8 cellular contexts compared by ENCODE assay signal in the genomic region with DNA sequence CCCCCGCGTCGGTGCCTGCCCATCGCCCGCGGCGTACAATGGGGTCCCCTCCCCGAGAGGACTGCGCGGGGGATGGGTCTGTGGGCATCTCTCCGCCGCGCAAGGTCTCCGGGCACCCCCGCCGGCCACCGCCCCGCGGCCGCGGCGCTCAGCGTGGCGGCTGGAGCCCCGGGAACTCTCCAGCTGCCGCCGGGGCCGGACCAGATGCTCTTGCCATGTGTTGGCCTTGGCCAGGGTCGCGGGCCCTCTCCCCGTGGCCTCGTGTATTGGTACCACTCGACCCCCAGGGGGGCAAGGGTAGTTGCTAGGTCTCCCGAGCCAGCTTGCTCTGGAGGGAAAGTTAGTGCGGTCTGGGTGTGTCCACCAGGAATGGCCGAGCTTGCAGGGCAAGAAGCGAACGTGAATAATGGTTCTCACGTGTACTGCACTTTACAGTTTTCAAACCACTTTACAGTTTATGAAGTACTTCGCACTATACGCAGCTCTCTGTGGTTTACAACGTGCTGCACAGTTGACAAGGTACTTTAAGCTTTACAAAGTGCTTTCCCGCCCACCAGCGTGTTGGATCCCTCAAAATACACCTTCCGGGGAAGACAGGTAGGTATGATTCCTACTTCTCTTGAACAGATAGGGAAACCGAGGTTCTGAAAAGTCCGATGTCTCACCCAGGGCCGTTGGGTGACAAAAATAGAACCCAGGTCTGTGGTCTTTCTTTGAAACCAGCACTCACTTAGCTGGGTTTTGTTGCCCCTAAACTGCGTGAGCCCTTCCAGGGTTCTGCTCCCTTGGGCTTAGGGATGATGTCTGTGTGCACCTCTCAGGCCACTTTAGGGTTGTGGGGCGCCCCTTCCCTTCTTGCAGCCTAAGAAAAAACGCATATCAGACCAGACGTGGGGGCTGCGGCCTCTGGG. TPM values are rescaled to one million over a fixed set of nuclear protein-coding genes. Genes with fewer than 3 reads are reported as not detected.
A peak's percentile ranks its signal among the peaks of the same experiment; 100 is the strongest.
DNase-seq lines count a peak whose midpoint lies in the region; ATAC-seq, FAIRE-seq and TF ChIP-seq lines count a peak whose summit lies in the region.

No MANE protein-coding gene starts in this region.

- DNase-seq in heart left ventricle, result no peak
- no peak for DNase-seq in left ventricle myocardium superior
- DNase-seq in activated naive CD8-positive, alpha-beta T cell treated with anti-CD3 and anti-CD28 coated beads, Interleukin-2, amount 10 ng/mL, durations not matched to agents 7 days and 5 days, result no peak
- no peak for DNase-seq in keratinocyte (ENCODE audit: low read depth, low spot score)
- DNase-seq in tibial artery, result no peak
- DNase-seq in SKM-1 treated with dmso at 0.1 percent for 144 hours (lab: John Stamatoyannopoulos, UW; ENCODE audit: unreplicated experiment), result no peak
- no peak for DNase-seq in NCI-H774 (lab: John Stamatoyannopoulos, UW)
- no peak for DNase-seq in foreskin keratinocyte

- H3K27me3 ChIP-seq in heart left ventricle (peaks cover 0 to 41% (median 13%) of the 10 kb centered on the region in 9 donors), keratinocyte (ENCODE audit: control insufficient read depth, extremely low read depth, insufficient read depth, low read length) (peaks cover 51% of the 10 kb centered on the region), tibial artery (peaks cover 0 to 55% of the 10 kb centered on the region in 2 donors), foreskin keratinocyte (peaks cover 73% of the 10 kb centered on the region)

- H2AFZ ChIP-seq in keratinocyte (ENCODE audit: control insufficient read depth, low read length), result no peak overlapping the region

- dilution Hi-C loops in keratinocyte (cut with MboI; ENCODE audit: extremely low pct_ligation_motif_present, low sequenced_read_pairs), result no loop called here

- no peaks in the 10 kb centered on the region for H3K9me1 ChIP-seq in keratinocyte (ENCODE audit: control insufficient read depth, extremely low read depth, insufficient read depth, low read length)

- no peak for FAIRE-seq in keratinocyte (lab: Jason Lieb, UNC)

- H3K9ac ChIP-seq in keratinocyte (ENCODE audit: control insufficient read depth, extremely low read depth, insufficient read depth, low read length), result no peak overlapping the region

- WGBS in heart left ventricle, 4 donors, result 13 to 36% (median 17%) methylated on average over 21 to 53 of the region's 53 CpGs

- H3K9me3 ChIP-seq in heart left ventricle (no peaks in the 10 kb centered on the region), keratinocyte (ENCODE audit: control insufficient read depth, low read depth, low read length) (no peaks in the 10 kb centered on the region), tibial artery (no peaks in the 10 kb centered on the region)

- H3K27ac ChIP-seq in heart left ventricle (no peak overlapping the region), keratinocyte (ENCODE audit: control insufficient read depth, insufficient read depth, low read length) (no peak overlapping the region), tibial artery (no peak overlapping the region), foreskin keratinocyte (no peak overlapping the region)

- H3K4me3 Mint-ChIP-seq in activated naive CD8-positive, alpha-beta T cell treated with anti-CD3 and anti-CD28 coated beads, Interleukin-2, amount 10 ng/mL, durations not matched to agents 7 days and 5 days, result peak overlapping the region; percentile 8

- H3K9me3 Mint-ChIP-seq in activated naive CD8-positive, alpha-beta T cell treated with anti-CD3 and anti-CD28 coated beads, Interleukin-2, amount 10 ng/mL, durations not matched to agents 7 days and 5 days, result no peaks in the 10 kb centered on the region

- H3K36me3 ChIP-seq in heart left ventricle (no peaks in the 10 kb centered on the region), keratinocyte (ENCODE audit: control insufficient read depth in 2 of 2, extremely low read depth in 1 of 2, insufficient read depth in 2 of 2, low read length in 2 of 2) (no peaks in the 10 kb centered on the region), tibial artery (no peaks in the 10 kb centered on the region)

- H3K27me3 Mint-ChIP-seq in activated naive CD8-positive, alpha-beta T cell treated with anti-CD3 and anti-CD28 coated beads, Interleukin-2, amount 10 ng/mL, durations not matched to agents 7 days and 5 days, result peaks cover 65% of the 10 kb centered on the region

- H3K27ac Mint-ChIP-seq in activated naive CD8-positive, alpha-beta T cell treated with anti-CD3 and anti-CD28 coated beads, Interleukin-2, amount 10 ng/mL, durations not matched to agents 7 days and 5 days, result no peak overlapping the region

- H3K4me1 Mint-ChIP-seq in activated naive CD8-positive, alpha-beta T cell treated with anti-CD3 and anti-CD28 coated beads, Interleukin-2, amount 10 ng/mL, durations not matched to agents 7 days and 5 days, result peaks cover 5% of the 10 kb centered on the region

- no peaks in the 10 kb centered on the region for H3K79me2 ChIP-seq in keratinocyte (ENCODE audit: control insufficient read depth, insufficient read depth, low read length)

- ATAC-seq in heart left ventricle (peak in 1 of 4 donors; percentile 21), left ventricle myocardium superior (no peak), foreskin keratinocyte (no peak)
- no peak for ATAC-seq in activated naive CD8-positive, alpha-beta T cell treated with anti-CD3 and anti-CD28 coated beads, Interleukin-2, amount 10 ng/mL, durations not matched to agents 7 days and 5 days (ENCODE audit: low read depth)

- TF ChIP-seq POLR2A in heart left ventricle (IDR thresholded peaks at IDR 0.05), result no peak

- H3K4me1 ChIP-seq in heart left ventricle, result peaks cover 0 to 35% (median 4%) of the 10 kb centered on the region in 12 donors
- H3K4me1 ChIP-seq in keratinocyte (ENCODE audit: control insufficient read depth, extremely low read depth, insufficient read depth, low read length), result peaks cover 8% of the 10 kb centered on the region
- peaks cover 0 to 22% (median 17%) of the 10 kb centered on the region in 4 donors for H3K4me1 ChIP-seq in tibial artery
- H3K4me1 ChIP-seq in foreskin keratinocyte, result no peaks in the 10 kb centered on the region

- peak overlapping the region; percentile 18 to 59 (median 46) for H3K4me3 ChIP-seq in heart left ventricle
- H3K4me3 ChIP-seq in keratinocyte (ENCODE audit: control insufficient read depth in 2 of 3, extremely low read depth in 1 of 3, insufficient read depth in 2 of 3, low read depth in 1 of 3, low read length in 3 of 3), result no peak overlapping the region
- peak overlapping the region; percentile 46 to 57 for H3K4me3 ChIP-seq in tibial artery

- intact Hi-C loops in heart left ventricle (cut with DNase I), result no loop called here
- intact Hi-C loops in left ventricle myocardium superior (cut with micrococcal nuclease), result no loop called here
- intact Hi-C loops in tibial artery (cut with DNase I; ENCODE audit: low total_unique reads), result no loop called here

- peak overlapping the region; percentile 25 for H3K4me2 ChIP-seq in keratinocyte (ENCODE audit: control insufficient read depth, extremely low read depth, insufficient read depth, low read depth, low read length)

- POLR2A ChIA-PET in activated naive CD8-positive, alpha-beta T cell treated with anti-CD3 and anti-CD28 coated beads, Interleukin-2, amount 10 ng/mL, durations not matched to agents 7 days and 5 days (lab: Charles Lee), result no interaction called here

- no peaks in the 10 kb centered on the region for H3K36me3 Mint-ChIP-seq in activated naive CD8-positive, alpha-beta T cell treated with anti-CD3 and anti-CD28 coated beads, Interleukin-2, amount 10 ng/mL, durations not matched to agents 7 days and 5 days

- peaks cover 5% of the 10 kb centered on the region for H4K20me1 ChIP-seq in keratinocyte (ENCODE audit: control insufficient read depth, extremely low read depth, insufficient read depth, low read length)

- no peak for TF ChIP-seq CTCF in heart left ventricle (IDR thresholded peaks at IDR 0.05)
- no peak for TF ChIP-seq CTCF in keratinocyte (optimal IDR thresholded peaks at IDR 0.05 in 1 of 3, IDR thresholded peaks at IDR 0.05 in 1 of 3, conservative IDR thresholded peaks at IDR 0.05 in 1 of 3; ENCODE audit: extremely low read depth in 1 of 3, insufficient read depth in 2 of 3, low read length in 3 of 3)
- no peak for TF ChIP-seq CTCF in tibial artery (IDR thresholded peaks at IDR 0.05)
- no peak for TF ChIP-seq CTCF in foreskin keratinocyte (conservative IDR thresholded peaks at IDR 0.05)

RNA-seq across cellular contexts. Expression of a gene that starts 1.2 kb away (rescaled TPM):
- total RNA-seq in heart left ventricle (1 to 10 TPM in 3 of 9 donors, under 1 TPM in 6; 0.13 to 6.3 (median 0.70) TPM), left ventricle myocardium superior (2.4 TPM), foreskin keratinocyte (0.14 TPM in 1 of 2 replicates, not detected in the other)
- polyA plus RNA-seq in heart left ventricle (1 to 10 TPM in 1 of 2 donors, under 1 TPM in 1; 0.11 to 2.0 TPM), keratinocyte (0.09 to 0.82 TPM (median 0.10 TPM) in 3 replicates), foreskin keratinocyte (0.02 and 0.06 TPM in 2 replicates)
- under 1 TPM; 0.25 to 0.26 TPM for total RNA-seq in activated naive CD8-positive, alpha-beta T cell treated with anti-CD3 and anti-CD28 coated beads, Interleukin-2, amount 10 ng/mL, durations not matched to agents 7 days and 5 days
- 0.97 TPM for polyA plus RNA-seq in keratinocyte (2011; ENCODE audit: low read depth)
- 0.13 and 0.22 TPM in 2 replicates for polyA plus RNA-seq in keratinocyte (2011; cell fraction: cytosol; rRNA removed)
- 0.60 and 0.70 TPM in 2 replicates for polyA plus RNA-seq in keratinocyte (2011; cell fraction: nucleus; rRNA removed)
- polyA plus RNA-seq in keratinocyte (2012; ENCODE audit: low replicate concordance), result 0.15 and 1.1 TPM in 2 replicates
- 0.35 to 3.5 TPM (median 0.99 TPM) in 3 replicates for polyA minus RNA-seq in keratinocyte
- not detected for polyA minus RNA-seq in keratinocyte (2011; cell fraction: cytosol; rRNA and poly(A)+ RNA removed)
- polyA minus RNA-seq in keratinocyte (2011; cell fraction: nucleus; rRNA and poly(A)+ RNA removed), result 1.9 and 2.8 TPM in 2 replicates

RNA-seq across cellular contexts. Expression of a gene that starts 58.8 kb away (rescaled TPM):
- total RNA-seq in heart left ventricle (100 to 1,000 TPM in 3 of 9 donors, 10 to 100 TPM in 6; 16.6 to 667 (median 81.4) TPM), left ventricle myocardium superior (102 TPM), foreskin keratinocyte (not detected in 2 replicates)
- polyA plus RNA-seq in heart left ventricle (10 to 100 TPM; 25.9 to 61.9 TPM), keratinocyte (not detected in 3 replicates), foreskin keratinocyte (not detected in 2 replicates)
- total RNA-seq in activated naive CD8-positive, alpha-beta T cell treated with anti-CD3 and anti-CD28 coated beads, Interleukin-2, amount 10 ng/mL, durations not matched to agents 7 days and 5 days, result under 1 TPM; 0.50 to 0.79 TPM
- not detected for polyA plus RNA-seq in keratinocyte (2011; ENCODE audit: low read depth)
- polyA plus RNA-seq in keratinocyte (2011; cell fraction: cytosol; rRNA removed), result not detected in 2 replicates
- polyA plus RNA-seq in keratinocyte (2011; cell fraction: nucleus; rRNA removed), result not detected in 2 replicates
- polyA plus RNA-seq in keratinocyte (2012; ENCODE audit: low replicate concordance), result not detected in 2 replicates
- not detected in 3 replicates for polyA minus RNA-seq in keratinocyte
- not detected for polyA minus RNA-seq in keratinocyte (2011; cell fraction: cytosol; rRNA and poly(A)+ RNA removed)
- polyA minus RNA-seq in keratinocyte (2011; cell fraction: nucleus; rRNA and poly(A)+ RNA removed), result not detected in 2 replicates

Comparison
In these comparisons a context has a peak if more than half of its experiments do, and no peak if none do; other contexts are left out.
1. H3K4me3 ChIP-seq: peak in heart left ventricle (12 of 12) and tibial artery (2 of 2); none in keratinocyte (0 of 3).
2. RNA of a gene that starts 58.8 kb away (total RNA-seq): 102 TPM in left ventricle myocardium superior (single experiment) and 16.6 to 667 TPM in heart left ventricle; 0.50 to 0.79 TPM in activated naive CD8-positive, alpha-beta T cell treated with anti-CD3 and anti-CD28 coated beads, Interleukin-2, amount 10 ng/mL, durations not matched to agents 7 days and 5 days and not detected in foreskin keratinocyte; every median in the first group is over 4 times any median in the second.